ENCODE assay signal across 8 cellular contexts in genomic region chr5:69369369-69370121, GRCh38. TPM values are rescaled to one million over a fixed set of nuclear protein-coding genes. Genes with fewer than 3 reads are reported as not detected.
DNase-seq lines count a peak whose midpoint lies in the region; ATAC-seq and TF ChIP-seq lines count a peak whose summit lies in the region.

TSS of gene AK6 (minus strand) at chr5:69369520. CDS start at chr5:69369490, 30 bp downstream.
TSS of gene RAD17 (plus strand) at chr5:69369818. CDS start at chr5:69372209, 2,391 bp downstream.
A gene with protein sequence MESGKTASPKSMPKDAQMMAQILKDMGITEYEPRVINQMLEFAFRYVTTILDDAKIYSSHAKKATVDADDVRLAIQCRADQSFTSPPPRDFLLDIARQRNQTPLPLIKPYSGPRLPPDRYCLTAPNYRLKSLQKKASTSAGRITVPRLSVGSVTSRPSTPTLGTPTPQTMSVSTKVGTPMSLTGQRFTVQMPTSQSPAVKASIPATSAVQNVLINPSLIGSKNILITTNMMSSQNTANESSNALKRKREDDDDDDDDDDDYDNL (minus strand): TSS chr5:69369520. CDS start chr5:69365737, 3,783 bp downstream.

- peak within 1 kb of the TSS; percentile 91 to 100 (median 97) for H3K4me3 Mint-ChIP-seq in naive thymus-derived CD4-positive, alpha-beta T cell
- H3K4me3 Mint-ChIP-seq in stimulated activated naive B cell treated with anti-CD40 and anti-IgM and Interleukin-4, amounts not matched to agents 10 μg/mL and 1 μg/mL and 100 μg/mL, for 72 hours, result peak within 1 kb of the TSS; percentile 91 to 94

- H4K20me1 ChIP-seq in DND-41 (ENCODE audit: insufficient read depth, low read length) (peaks cover 28% of the 10 kb centered on the region; the same call in 1 of the 2 replicates), GM23248 (ENCODE audit: insufficient read depth) (no peaks in the 10 kb centered on the region; the same call in 1 of the 2 replicates), fibroblast of lung (ENCODE audit: control insufficient read depth, extremely low read depth, insufficient read depth, low read length) (no peaks in the 10 kb centered on the region)

- H2AFZ ChIP-seq in DND-41 (ENCODE audit: low read depth, low read length) (peak within 1 kb of the TSS; percentile 89), GM23248 (peak within 1 kb of the TSS; percentile 94), fibroblast of lung (ENCODE audit: low read length) (peak within 1 kb of the TSS; percentile 76)

- H3F3A ChIP-seq in GM23248 (ENCODE audit: insufficient read depth), result peaks cover 4% of the 10 kb centered on the region

- in situ Hi-C loops in GM23248 (cut with MboI), result no loop called here

- H3K36me3 ChIP-seq in DND-41 (ENCODE audit: insufficient read depth, low read length) (peaks cover 34% of the 10 kb centered on the region), GM23248 (ENCODE audit: low read depth) (peaks cover 11% of the 10 kb centered on the region), fibroblast of lung (ENCODE audit: control insufficient read depth, insufficient read depth, low read length) (peaks cover 3% of the 10 kb centered on the region)
- H3K36me3 ChIP-seq in naive thymus-derived CD4-positive, alpha-beta T cell (ENCODE audit: control insufficient read depth in 2 of 3, insufficient read depth in 3 of 3, low read length in 3 of 3), result peaks cover 0 to 19% (median 4%) of the 10 kb centered on the region in 3 experiments

- H3K9me3 Mint-ChIP-seq in naive thymus-derived CD4-positive, alpha-beta T cell, result no peaks in the 10 kb centered on the region
- no peaks in the 10 kb centered on the region for H3K9me3 Mint-ChIP-seq in stimulated activated naive B cell treated with anti-CD40 and anti-IgM and Interleukin-4, amounts not matched to agents 10 μg/mL and 1 μg/mL and 100 μg/mL, for 72 hours

- CTCF ChIA-PET in naive thymus-derived CD4-positive, alpha-beta T cell (lab: Charles Lee), result interaction anchor here (0.8 kb wide), 1 partner anchor 326 kb away, joined by 3 read pairs; no protein-coding TSS in a partner anchor

- H3K4me2 ChIP-seq in DND-41 (ENCODE audit: insufficient read depth, low read length) (peak within 1 kb of the TSS; percentile 66), GM23248 (ENCODE audit: unreplicated experiment) (peak within 1 kb of the TSS; percentile 93), fibroblast of lung (ENCODE audit: extremely low read depth, insufficient read depth, low read length) (peak within 1 kb of the TSS; percentile 95)

- peaks cover 20 to 63% (median 51%) of the 10 kb centered on the region in 7 donors for H3K4me1 Mint-ChIP-seq in naive thymus-derived CD4-positive, alpha-beta T cell
- peaks cover 16 to 17% of the 10 kb centered on the region in 2 donors for H3K4me1 Mint-ChIP-seq in stimulated activated naive B cell treated with anti-CD40 and anti-IgM and Interleukin-4, amounts not matched to agents 10 μg/mL and 1 μg/mL and 100 μg/mL, for 72 hours

- H3K27me3 Mint-ChIP-seq in naive thymus-derived CD4-positive, alpha-beta T cell, result no peaks in the 10 kb centered on the region
- H3K27me3 Mint-ChIP-seq in stimulated activated naive B cell treated with anti-CD40 and anti-IgM and Interleukin-4, amounts not matched to agents 10 μg/mL and 1 μg/mL and 100 μg/mL, for 72 hours, result no peaks in the 10 kb centered on the region

- intact Hi-C loops in naive thymus-derived CD4-positive, alpha-beta T cell (cut with micrococcal nuclease), result loop anchor here (1.0 to 5.0 kb wide), 9 partner anchors 37 to 1152 kb away; partner anchors contain the start of genes CCDC125 (in 2 of the 2), CDK7 (in 2 of the 2), CENPH (in 2 of the 2) and CCNB1 (in 1 of the 2)

- no peaks in the 10 kb centered on the region for H3K27me3 ChIP-seq in DND-41 (ENCODE audit: insufficient read depth, low read length, poor library complexity)
- H3K27me3 ChIP-seq in GM23248 (replicated peaks; ENCODE audit: insufficient read depth), result no peaks in the 10 kb centered on the region
- H3K27me3 ChIP-seq in fibroblast of lung (ENCODE audit: control insufficient read depth, insufficient read depth, low read length), result no peaks in the 10 kb centered on the region
- H3K27me3 ChIP-seq in naive thymus-derived CD4-positive, alpha-beta T cell (ENCODE audit: control insufficient read depth in 2 of 2, insufficient read depth in 2 of 2, low read length in 2 of 2), result no peaks in the 10 kb centered on the region

- H3K4me3 ChIP-seq in DND-41 (ENCODE audit: low read depth in 1 of 2, low read length in 2 of 2) (peak within 1 kb of the TSS; percentile 86 to 94), GM23248 (peak within 1 kb of the TSS; percentile 98), fibroblast of lung (replicated peaks in 1 of 4; ENCODE audit: control extremely low read depth in 1 of 4, insufficient read depth in 1 of 4, low read depth in 3 of 4, low read length in 4 of 4) (peak within 1 kb of the TSS; percentile 57 to 92 (median 74))
- peak within 1 kb of the TSS; percentile 97 for H3K4me3 ChIP-seq in naive thymus-derived CD4-positive, alpha-beta T cell (ENCODE audit: low read length)

- H3K9me3 ChIP-seq in DND-41 (ENCODE audit: insufficient read depth, low read length, severe bottlenecking) (no peaks in the 10 kb centered on the region), GM23248 (ENCODE audit: low read depth) (no peaks in the 10 kb centered on the region), fibroblast of lung (ENCODE audit: control insufficient read depth, insufficient read depth, low read depth, low read length) (no peaks in the 10 kb centered on the region)
- no peaks in the 10 kb centered on the region for H3K9me3 ChIP-seq in naive thymus-derived CD4-positive, alpha-beta T cell (ENCODE audit: control insufficient read depth in 2 of 3, low read length in 3 of 3)

- peak; percentile 88 for ATAC-seq in DND-41 (ENCODE audit: insufficient read depth, low read depth)
- ATAC-seq in naive thymus-derived CD4-positive, alpha-beta T cell, result peak; percentile 95
- peak; percentile 94 to 97 for ATAC-seq in stimulated activated naive B cell treated with anti-CD40 and anti-IgM and Interleukin-4, amounts not matched to agents 10 μg/mL and 1 μg/mL and 100 μg/mL, for 72 hours (replicated peaks)

- H3K9me2 ChIP-seq in GM23248 (ENCODE audit: insufficient read depth), result no peaks in the 10 kb centered on the region

- H3K4me1 ChIP-seq in DND-41 (ENCODE audit: insufficient read depth, low read length) (peaks cover 51% of the 10 kb centered on the region), GM23248 (ENCODE audit: insufficient read depth) (peaks cover 21% of the 10 kb centered on the region), fibroblast of lung (ENCODE audit: control insufficient read depth, extremely low read depth, insufficient read depth, low read length) (peaks cover 3% of the 10 kb centered on the region)
- peaks cover 18 to 20% of the 10 kb centered on the region in 2 donors for H3K4me1 ChIP-seq in naive thymus-derived CD4-positive, alpha-beta T cell (ENCODE audit: control insufficient read depth in 2 of 2, insufficient read depth in 2 of 2, low read length in 2 of 2)

- peak within 1 kb of the TSS; percentile 95 to 100 (median 99) for H3K27ac Mint-ChIP-seq in naive thymus-derived CD4-positive, alpha-beta T cell
- H3K27ac Mint-ChIP-seq in stimulated activated naive B cell treated with anti-CD40 and anti-IgM and Interleukin-4, amounts not matched to agents 10 μg/mL and 1 μg/mL and 100 μg/mL, for 72 hours, result peak within 1 kb of the TSS; percentile 100

- H3K36me3 Mint-ChIP-seq in naive thymus-derived CD4-positive, alpha-beta T cell, result peaks cover 8 to 13% (median 10%) of the 10 kb centered on the region in 5 donors
- peaks cover 6 to 22% of the 10 kb centered on the region in 2 donors for H3K36me3 Mint-ChIP-seq in stimulated activated naive B cell treated with anti-CD40 and anti-IgM and Interleukin-4, amounts not matched to agents 10 μg/mL and 1 μg/mL and 100 μg/mL, for 72 hours

- WGBS in GM23248 (ENCODE audit: low coverage in 1 of 2, low lambda C conversion rate in 2 of 2, missing lambda C conversion rate in 2 of 2), 2 experiments, result 0 to 1% methylated on average over 43 to 47 of the region's 63 CpGs

- H3K27ac ChIP-seq in DND-41 (ENCODE audit: low read length), result peak within 1 kb of the TSS; percentile 96
- peak within 1 kb of the TSS; percentile 95 for H3K27ac ChIP-seq in GM23248
- H3K27ac ChIP-seq in fibroblast of lung (ENCODE audit: insufficient read depth, low read length), result peak within 1 kb of the TSS; percentile 99
- H3K27ac ChIP-seq in naive thymus-derived CD4-positive, alpha-beta T cell (ENCODE audit: low read depth, low read length), result peak within 1 kb of the TSS; percentile 99

- H3K9ac ChIP-seq in DND-41 (ENCODE audit: low read depth, low read length), result peak within 1 kb of the TSS; percentile 84
- peak within 1 kb of the TSS; percentile 96 for H3K9ac ChIP-seq in GM23248
- H3K9ac ChIP-seq in fibroblast of lung (ENCODE audit: insufficient read depth, low read length), result peak within 1 kb of the TSS; percentile 99

- no peak for TF ChIP-seq CTCF in DND-41 (IDR thresholded peaks at IDR 0.05; ENCODE audit: borderline replicate concordance, extremely low read depth, low read length, poor library complexity, severe bottlenecking)
- no peak for TF ChIP-seq CTCF in fibroblast of lung (conservative IDR thresholded peaks at IDR 0.05 in 1 of 2, IDR thresholded peaks at IDR 0.05 in 1 of 2; ENCODE audit: low read depth in 1 of 2, low read length in 2 of 2)

- H3K79me2 ChIP-seq in DND-41 (ENCODE audit: insufficient read depth, low read length) (peaks cover 85% of the 10 kb centered on the region), GM23248 (ENCODE audit: insufficient read depth) (peaks cover 79% of the 10 kb centered on the region), fibroblast of lung (ENCODE audit: control insufficient read depth, insufficient read depth, low read length) (peaks cover 53% of the 10 kb centered on the region)

- POLR2A ChIA-PET in naive thymus-derived CD4-positive, alpha-beta T cell (lab: Charles Lee), result interaction anchor here (0.7 to 1.0 kb wide), 5 partner anchors 37 to 276 kb away, joined by 3 to 9 read pairs (median 3); partner anchors contain the start of genes CCDC125 and CCNB1

- DNase-seq in DND-41 (peak; percentile 94), GM23248 (peak; percentile 97), Kasumi-1 (lab: John Stamatoyannopoulos, UW) (peak; percentile 93), RPMI7951 (ENCODE audit: low read depth) (peak; percentile 86), fibroblast of lung (ENCODE audit: low read depth in 2 of 2) (peak; percentile 90 to 94)
- peak; percentile 80 for DNase-seq in activated T-helper 1 cell treated with anti-CD3 and anti-CD28 coated beads, Interleukin-2, amount 50 U/mL, for 16 hours (ENCODE audit: low read depth in 1 of 2, low spot score in 1 of 2)
- DNase-seq in naive thymus-derived CD4-positive, alpha-beta T cell, result peak; percentile 90 to 99 (median 95)
- peak; percentile 93 for DNase-seq in stimulated activated naive B cell treated with anti-CD40 and anti-IgM and Interleukin-4, amounts not matched to agents 10 μg/mL and 1 μg/mL and 100 μg/mL, for 72 hours

RNA-seq across cellular contexts. Expression of gene AK6, which starts in this region (rescaled TPM):
- 17.0 and 20.0 TPM in 2 replicates for total RNA-seq in GM23248 (2014; rRNA removed; shearing (Covaris generic))
- 125 and 136 TPM in 2 replicates for polyA plus RNA-seq in GM23248 (2016; fragmentation: Nextera tagmentation; extraction: Ambion mirVana)
- total RNA-seq in RPMI7951 (2014; rRNA removed; shearing (Covaris generic)), result 36.9 and 50.1 TPM in 2 replicates
- total RNA-seq in fibroblast of lung, result 31.3 and 34.3 TPM in 2 replicates
- polyA plus RNA-seq in fibroblast of lung, result 51.8 and 55.1 TPM in 2 replicates
- 46.8 and 57.6 TPM in 2 replicates for polyA plus RNA-seq in fibroblast of lung (2012)
- not detected in 2 replicates for polyA minus RNA-seq in fibroblast of lung (ENCODE audit: low replicate concordance)
- total RNA-seq in naive thymus-derived CD4-positive, alpha-beta T cell, result 10 to 100 TPM; 12.4 to 30.2 (median 24.0) TPM
- polyA plus RNA-seq in naive thymus-derived CD4-positive, alpha-beta T cell, result 10 to 100 TPM; 73.9 to 76.6 TPM

RNA-seq across cellular contexts. Expression of gene RAD17, which starts in this region (rescaled TPM):
- total RNA-seq in GM23248 (2014; rRNA removed; shearing (Covaris generic)), result 15.8 and 27.8 TPM in 2 replicates
- 20.5 and 21.7 TPM in 2 replicates for polyA plus RNA-seq in GM23248 (2016; fragmentation: Nextera tagmentation; extraction: Ambion mirVana)
- total RNA-seq in RPMI7951 (2014; rRNA removed; shearing (Covaris generic)), result 16.7 and 18.6 TPM in 2 replicates
- 20.5 and 30.1 TPM in 2 replicates for total RNA-seq in fibroblast of lung
- 14.9 and 16.3 TPM in 2 replicates for polyA plus RNA-seq in fibroblast of lung
- 14.7 and 14.9 TPM in 2 replicates for polyA plus RNA-seq in fibroblast of lung (2012)
- polyA minus RNA-seq in fibroblast of lung (ENCODE audit: low replicate concordance), result 8.1 and 14.0 TPM in 2 replicates
- total RNA-seq in naive thymus-derived CD4-positive, alpha-beta T cell, result 10 to 100 TPM; 19.7 to 32.0 (median 26.3) TPM
- 10 to 100 TPM; 23.8 to 23.9 TPM for polyA plus RNA-seq in naive thymus-derived CD4-positive, alpha-beta T cell

RNA-seq across cellular contexts. Expression of the third gene that starts in this region (rescaled TPM):
- 60.8 and 79.4 TPM in 2 replicates for total RNA-seq in GM23248 (2014; rRNA removed; shearing (Covaris generic))
- polyA plus RNA-seq in GM23248 (2016; fragmentation: Nextera tagmentation; extraction: Ambion mirVana) (117 and 118 TPM in 2 replicates), fibroblast of lung (154 and 169 TPM in 2 replicates)
- total RNA-seq in RPMI7951 (2014; rRNA removed; shearing (Covaris generic)), result 136 and 177 TPM in 2 replicates
- total RNA-seq in fibroblast of lung, result 73.2 and 114 TPM in 2 replicates
- 83.8 and 97.7 TPM in 2 replicates for polyA plus RNA-seq in fibroblast of lung (2012)
- 9.4 and 11.3 TPM in 2 replicates for polyA minus RNA-seq in fibroblast of lung (ENCODE audit: low replicate concordance)
- total RNA-seq in naive thymus-derived CD4-positive, alpha-beta T cell, result 10 to 100 TPM; 48.5 to 54.1 (median 50.4) TPM
- polyA plus RNA-seq in naive thymus-derived CD4-positive, alpha-beta T cell, result 100 to 1,000 TPM; 116 to 135 TPM

Comparison
In these comparisons a context has a peak if more than half of its experiments do, and no peak if none do; other contexts are left out.
1. Peak in every context shown above with its lines: DNase-seq, ATAC-seq, H3K4me3 ChIP-seq and H3K27ac ChIP-seq.